2 cellular contexts compared by ENCODE assay signal in the genomic region with DNA sequence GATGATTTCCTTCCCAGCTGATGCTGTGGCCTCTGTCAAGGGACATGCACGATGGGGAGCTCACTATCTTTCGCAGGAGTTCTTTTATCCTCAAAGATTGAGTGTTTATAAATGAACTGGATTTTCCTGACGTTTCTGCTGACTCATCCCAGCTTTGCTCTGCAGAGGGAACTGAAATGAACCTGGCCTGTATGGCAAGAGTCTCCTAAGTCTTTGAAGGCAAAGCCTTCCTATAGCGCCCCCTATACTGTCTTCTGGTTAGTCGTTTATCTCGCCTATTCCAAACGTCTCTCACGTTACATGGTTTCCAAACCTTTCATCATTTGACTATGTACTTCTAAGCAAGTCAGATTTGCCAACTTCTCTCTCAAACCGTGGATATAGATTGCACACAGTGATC.
TF ChIP-seq lines count a peak whose summit lies in the region.

No MANE protein-coding gene starts in this region.

TF ChIP-seq in HepG2, 621 proteins besides CTCF, POLR2A, EP300 and RAD21:
- no peak for TF ChIP-seq ZNF878 (CRISPR knock-in tag; IDR thresholded peaks at IDR 0.05)
- peak; percentile 46; the same call in 1 of the 2 replicates for TF ChIP-seq MAFF (IDR thresholded peaks at IDR 0.05; ENCODE audit: low read depth, low read length)
- peak; percentile 85 for TF ChIP-seq NFE2L2 (IDR thresholded peaks at IDR 0.05; ENCODE audit: low read length)
- TF ChIP-seq MAFK (conservative IDR thresholded peaks at IDR 0.05 in 1 of 2, IDR thresholded peaks at IDR 0.05 in 1 of 2; ENCODE audit: low read length in 2 of 2): peak; percentile 74 to 81

TF ChIP-seq in K562, 482 proteins besides CTCF, POLR2A, EP300 and RAD21:
- TF ChIP-seq MAFG (tag; conservative IDR thresholded peaks at IDR 0.05): peak; percentile 54; the same call in 1 of the 2 replicates
- no peak for TF ChIP-seq CHD2 (IDR thresholded peaks at IDR 0.05; ENCODE audit: low read depth, low read length)
- TF ChIP-seq U2AF1 (optimal IDR thresholded peaks at IDR 0.05; ENCODE audit: low read depth, low read length): no peak
- TF ChIP-seq, protein P1, sequence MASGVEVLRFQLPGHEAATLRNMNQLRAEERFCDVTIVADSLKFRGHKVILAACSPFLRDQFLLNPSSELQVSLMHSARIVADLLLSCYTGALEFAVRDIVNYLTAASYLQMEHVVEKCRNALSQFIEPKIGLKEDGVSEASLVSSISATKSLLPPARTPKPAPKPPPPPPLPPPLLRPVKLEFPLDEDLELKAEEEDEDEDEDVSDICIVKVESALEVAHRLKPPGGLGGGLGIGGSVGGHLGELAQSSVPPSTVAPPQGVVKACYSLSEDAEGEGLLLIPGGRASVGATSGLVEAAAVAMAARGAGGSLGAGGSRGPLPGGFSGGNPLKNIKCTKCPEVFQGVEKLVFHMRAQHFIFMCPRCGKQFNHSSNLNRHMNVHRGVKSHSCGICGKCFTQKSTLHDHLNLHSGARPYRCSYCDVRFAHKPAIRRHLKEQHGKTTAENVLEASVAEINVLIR (CRISPR knock-in tag; IDR thresholded peaks at IDR 0.05): no peak
- peak; percentile 34; the same call in 1 of the 2 replicates for TF ChIP-seq NFE2L1 (tag; IDR thresholded peaks at IDR 0.05; ENCODE audit: borderline replicate concordance, low read depth)
- TF ChIP-seq ZNF316 (IDR thresholded peaks at IDR 0.05): 0 out of 2 replicates have a peak, but pooled peaks have one; percentile 10
- TF ChIP-seq YBX1 (IDR thresholded peaks at IDR 0.05): no peak
- TF ChIP-seq RBM34 (IDR thresholded peaks at IDR 0.05; ENCODE audit: borderline replicate concordance, insufficient read depth, low read length): no peak
